In the genomic region with DNA sequence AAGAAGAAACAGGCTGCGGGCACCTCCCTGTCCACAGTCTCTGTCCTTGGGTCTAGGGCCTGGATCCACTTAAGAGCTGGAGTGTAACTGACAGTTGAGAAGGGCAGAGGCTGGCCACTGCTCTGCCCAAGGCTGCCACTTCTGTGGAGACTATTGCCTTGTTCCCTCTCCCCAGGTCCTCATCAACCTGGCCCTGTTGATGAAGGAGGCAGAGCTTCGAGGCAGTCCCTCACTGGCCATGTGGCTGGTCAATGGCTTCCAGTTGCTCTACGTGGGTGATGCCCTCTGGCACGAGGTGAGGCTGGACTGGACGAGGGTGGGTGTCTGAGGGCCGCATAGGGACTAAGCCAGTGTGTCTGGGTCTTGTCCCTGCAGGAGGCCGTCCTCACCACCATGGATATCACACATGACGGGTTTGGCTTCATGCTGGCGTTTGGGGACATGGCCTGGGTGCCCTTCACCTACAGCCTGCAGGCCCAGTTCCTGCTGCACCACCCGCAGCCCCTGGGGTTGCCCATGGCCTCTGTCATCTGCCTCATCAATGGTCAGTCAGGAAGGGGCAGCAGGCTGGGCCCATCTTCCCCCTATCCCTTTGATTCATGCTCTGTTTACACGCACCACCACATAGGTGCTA, we compare ENCODE assay signal across 13 cellular contexts. TPM values are rescaled to one million over a fixed set of nuclear protein-coding genes. Genes with fewer than 3 reads are reported as not detected.
DNase-seq lines count a peak whose midpoint lies in the region; ATAC-seq and TF ChIP-seq lines count a peak whose summit lies in the region.
"Had no signal": no experiment of that assay in that cellular context is flagged by ENCODE, and none has a peak within 500 bp of the region (broad histone marks: within the 10 kb centered on the region; RNA-seq: fewer than 3 reads in every experiment).

No MANE protein-coding gene starts in this region.

- no peaks in the 10 kb centered on the region for H3K27me3 Mint-ChIP-seq in activated CD8-positive, alpha-beta T cell treated with anti-CD3 and anti-CD28 coated beads, Interleukin-2, amount 10 ng/mL, durations not matched to agents 7 days and 5 days (ENCODE audit: low read depth)
- no peaks in the 10 kb centered on the region for H3K27me3 Mint-ChIP-seq in activated CD8-positive, alpha-beta T cell treated with anti-CD3 and anti-CD28 coated beads for 36 hours
- no peaks in the 10 kb centered on the region for H3K27me3 Mint-ChIP-seq in activated naive CD8-positive, alpha-beta T cell treated with anti-CD3 and anti-CD28 coated beads, Interleukin-2, amount 10 ng/mL, durations not matched to agents 7 days and 5 days
- peaks cover 14% of the 10 kb centered on the region for H3K27me3 Mint-ChIP-seq in neural crest cell (ENCODE audit: low read depth)

- H3K27ac Mint-ChIP-seq in activated CD8-positive, alpha-beta T cell treated with anti-CD3 and anti-CD28 coated beads, Interleukin-2, amount 10 ng/mL, durations not matched to agents 7 days and 5 days = peak overlapping the region; percentile 33
- H3K27ac Mint-ChIP-seq in activated CD8-positive, alpha-beta T cell treated with anti-CD3 and anti-CD28 coated beads for 36 hours = no peak overlapping the region
- H3K27ac Mint-ChIP-seq in activated naive CD8-positive, alpha-beta T cell treated with anti-CD3 and anti-CD28 coated beads, Interleukin-2, amount 10 ng/mL, durations not matched to agents 7 days and 5 days = peak overlapping the region; percentile 91
- no peak overlapping the region for H3K27ac Mint-ChIP-seq in neural crest cell (ENCODE audit: unreplicated experiment)

- no peak for ATAC-seq in activated CD8-positive, alpha-beta T cell treated with anti-CD3 and anti-CD28 coated beads, Interleukin-2, amount 10 ng/mL, durations not matched to agents 7 days and 5 days
- ATAC-seq in activated CD8-positive, alpha-beta T cell treated with anti-CD3 and anti-CD28 coated beads for 36 hours = no peak
- no peak for ATAC-seq in activated naive CD8-positive, alpha-beta T cell treated with anti-CD3 and anti-CD28 coated beads, Interleukin-2, amount 10 ng/mL, durations not matched to agents 7 days and 5 days (ENCODE audit: low read depth)
- ATAC-seq in GM21717 (IDR thresholded peaks at IDR 0.05; ENCODE audit: unreplicated experiment) = no peak
- ATAC-seq: upper lobe of right lung had no signal

- no peak for DNase-seq in activated CD8-positive, alpha-beta T cell treated with anti-CD3 and anti-CD28 coated beads, Interleukin-2, amount 10 ng/mL, durations not matched to agents 7 days and 5 days
- DNase-seq in activated CD8-positive, alpha-beta T cell treated with anti-CD3 and anti-CD28 coated beads for 36 hours = no peak
- DNase-seq in activated naive CD8-positive, alpha-beta T cell treated with anti-CD3 and anti-CD28 coated beads, Interleukin-2, amount 10 ng/mL, durations not matched to agents 7 days and 5 days = no peak
- no peak for DNase-seq in neural crest cell (ENCODE audit: low read depth, low spot score)
- no peak for DNase-seq in occipital lobe (lab: John Stamatoyannopoulos, UW)
- DNase-seq: activated CD8-positive, alpha-beta memory T cell treated with anti-CD3 and anti-CD28 coated beads, Interleukin-2, amount 50 U/mL, for 4 hours; anterior cingulate cortex; dorsolateral prefrontal cortex; MG63; NK-92 treated with Interleukin-12 subunit alpha and Interleukin-12 subunit beta, amount 100 ng/mL, for 24 hours; SIG-M5; upper lobe of right lung had no signal

- H3K4me1 Mint-ChIP-seq in activated CD8-positive, alpha-beta T cell treated with anti-CD3 and anti-CD28 coated beads, Interleukin-2, amount 10 ng/mL, durations not matched to agents 7 days and 5 days (ENCODE audit: low read depth) = peaks cover 65% of the 10 kb centered on the region
- peaks cover 53% of the 10 kb centered on the region for H3K4me1 Mint-ChIP-seq in activated CD8-positive, alpha-beta T cell treated with anti-CD3 and anti-CD28 coated beads for 36 hours (ENCODE audit: low read depth)
- peaks cover 39% of the 10 kb centered on the region for H3K4me1 Mint-ChIP-seq in activated naive CD8-positive, alpha-beta T cell treated with anti-CD3 and anti-CD28 coated beads, Interleukin-2, amount 10 ng/mL, durations not matched to agents 7 days and 5 days
- H3K4me1 Mint-ChIP-seq in neural crest cell = peaks cover 46% of the 10 kb centered on the region

- peaks cover 35% of the 10 kb centered on the region for H3K36me3 Mint-ChIP-seq in activated CD8-positive, alpha-beta T cell treated with anti-CD3 and anti-CD28 coated beads, Interleukin-2, amount 10 ng/mL, durations not matched to agents 7 days and 5 days (ENCODE audit: low read depth)
- H3K36me3 Mint-ChIP-seq in activated CD8-positive, alpha-beta T cell treated with anti-CD3 and anti-CD28 coated beads for 36 hours (ENCODE audit: low read depth) = peaks cover 35% of the 10 kb centered on the region
- H3K36me3 Mint-ChIP-seq in activated naive CD8-positive, alpha-beta T cell treated with anti-CD3 and anti-CD28 coated beads, Interleukin-2, amount 10 ng/mL, durations not matched to agents 7 days and 5 days = peaks cover 12% of the 10 kb centered on the region
- H3K36me3 Mint-ChIP-seq in neural crest cell (ENCODE audit: low read depth) = peaks cover 6% of the 10 kb centered on the region

- no peak overlapping the region for H3K4me3 Mint-ChIP-seq in activated CD8-positive, alpha-beta T cell treated with anti-CD3 and anti-CD28 coated beads, Interleukin-2, amount 10 ng/mL, durations not matched to agents 7 days and 5 days
- H3K4me3 Mint-ChIP-seq in activated CD8-positive, alpha-beta T cell treated with anti-CD3 and anti-CD28 coated beads for 36 hours = no peak overlapping the region
- H3K4me3 Mint-ChIP-seq in activated naive CD8-positive, alpha-beta T cell treated with anti-CD3 and anti-CD28 coated beads, Interleukin-2, amount 10 ng/mL, durations not matched to agents 7 days and 5 days = no peak overlapping the region
- peak overlapping the region; percentile 99 for H3K4me3 Mint-ChIP-seq in neural crest cell

- intact Hi-C loops in activated CD8-positive, alpha-beta T cell treated with anti-CD3 and anti-CD28 coated beads for 36 hours (cut with micrococcal nuclease) = loop anchor here (10.0 kb wide), 1 partner anchor 100 kb away; a partner anchor contains a TSS

- TF ChIP-seq CTCF in activated CD8-positive, alpha-beta T cell treated with anti-CD3 and anti-CD28 coated beads for 36 hours (IDR thresholded peaks at IDR 0.05) = no peak
- TF ChIP-seq CTCF in neural crest cell (conservative IDR thresholded peaks at IDR 0.05) = no peak

- POLR2A ChIA-PET in activated CD8-positive, alpha-beta T cell treated with anti-CD3 and anti-CD28 coated beads, Interleukin-2, amount 10 ng/mL, durations not matched to agents 7 days and 5 days (lab: Charles Lee) = interaction anchor here (3.4 kb wide), 1 partner anchor 18 kb away, joined by 14 read pairs; a partner anchor contains a TSS
- POLR2A ChIA-PET in activated CD8-positive, alpha-beta T cell treated with anti-CD3 and anti-CD28 coated beads for 36 hours (lab: Charles Lee) = interaction anchor here (0.7 to 16.2 kb wide), 6 partner anchors 19 to 304 kb away, joined by 3 to 294 read pairs (median 5); a partner anchor contains a TSS
- POLR2A ChIA-PET in activated naive CD8-positive, alpha-beta T cell treated with anti-CD3 and anti-CD28 coated beads, Interleukin-2, amount 10 ng/mL, durations not matched to agents 7 days and 5 days (lab: Charles Lee) = no interaction called here

- no peaks in the 10 kb centered on the region for H3K9me3 Mint-ChIP-seq in activated CD8-positive, alpha-beta T cell treated with anti-CD3 and anti-CD28 coated beads, Interleukin-2, amount 10 ng/mL, durations not matched to agents 7 days and 5 days (ENCODE audit: insufficient read depth)
- H3K9me3 Mint-ChIP-seq in activated CD8-positive, alpha-beta T cell treated with anti-CD3 and anti-CD28 coated beads for 36 hours = no peaks in the 10 kb centered on the region
- no peaks in the 10 kb centered on the region for H3K9me3 Mint-ChIP-seq in activated naive CD8-positive, alpha-beta T cell treated with anti-CD3 and anti-CD28 coated beads, Interleukin-2, amount 10 ng/mL, durations not matched to agents 7 days and 5 days
- H3K9me3 Mint-ChIP-seq in neural crest cell = no peaks in the 10 kb centered on the region

- CTCF ChIA-PET in activated CD8-positive, alpha-beta T cell treated with anti-CD3 and anti-CD28 coated beads, Interleukin-2, amount 10 ng/mL, durations not matched to agents 7 days and 5 days (lab: Charles Lee) = interaction anchor here (0.7 to 5.2 kb wide), 3 partner anchors 18 to 267 kb away, joined by 3 to 117 read pairs (median 27); a partner anchor contains a TSS
- CTCF ChIA-PET in activated CD8-positive, alpha-beta T cell treated with anti-CD3 and anti-CD28 coated beads for 36 hours (lab: Charles Lee) = interaction anchor here (0.7 to 7.6 kb wide), 3 partner anchors 15 to 384 kb away, joined by 3 to 115 read pairs (median 45); a partner anchor contains a TSS

RNA-seq across cellular contexts. Expression of a gene that starts 2.8 kb away (rescaled TPM):
- 10 to 100 TPM; 11.6 to 12.4 TPM for total RNA-seq in activated CD8-positive, alpha-beta T cell treated with anti-CD3 and anti-CD28 coated beads, Interleukin-2, amount 10 ng/mL, durations not matched to agents 7 days and 5 days
- total RNA-seq in activated CD8-positive, alpha-beta T cell treated with anti-CD3 and anti-CD28 coated beads for 36 hours = 10 to 100 TPM; 11.5 to 12.7 TPM
- total RNA-seq in activated naive CD8-positive, alpha-beta T cell treated with anti-CD3 and anti-CD28 coated beads, Interleukin-2, amount 10 ng/mL, durations not matched to agents 7 days and 5 days = 10 to 100 TPM; 11.1 to 11.9 TPM
- total RNA-seq in neural crest cell = 8.0 and 8.3 TPM in 2 replicates
- 4.7 TPM for total RNA-seq in occipital lobe

RNA-seq across cellular contexts. Expression of a gene that starts 3.0 kb away (rescaled TPM):
- 10 to 100 TPM; 25.3 to 26.1 TPM for total RNA-seq in activated CD8-positive, alpha-beta T cell treated with anti-CD3 and anti-CD28 coated beads, Interleukin-2, amount 10 ng/mL, durations not matched to agents 7 days and 5 days
- 10 to 100 TPM; 12.4 to 17.5 TPM for total RNA-seq in activated CD8-positive, alpha-beta T cell treated with anti-CD3 and anti-CD28 coated beads for 36 hours
- total RNA-seq in activated naive CD8-positive, alpha-beta T cell treated with anti-CD3 and anti-CD28 coated beads, Interleukin-2, amount 10 ng/mL, durations not matched to agents 7 days and 5 days = 10 to 100 TPM; 26.1 to 26.2 TPM
- total RNA-seq in neural crest cell (102 and 104 TPM in 2 replicates), occipital lobe (54.3 TPM)

RNA-seq across cellular contexts. Expression of a gene that starts 7.3 kb away (rescaled TPM):
- total RNA-seq in activated CD8-positive, alpha-beta T cell treated with anti-CD3 and anti-CD28 coated beads, Interleukin-2, amount 10 ng/mL, durations not matched to agents 7 days and 5 days = 1,000 to 10,000 TPM in 1 of 2 experiments, 100 to 1,000 TPM in 1; 986 to 1,038 TPM
- 1,000 to 10,000 TPM; 1,112 to 1,137 TPM for total RNA-seq in activated CD8-positive, alpha-beta T cell treated with anti-CD3 and anti-CD28 coated beads for 36 hours
- total RNA-seq in activated naive CD8-positive, alpha-beta T cell treated with anti-CD3 and anti-CD28 coated beads, Interleukin-2, amount 10 ng/mL, durations not matched to agents 7 days and 5 days = 1,000 to 10,000 TPM; 1,110 to 1,162 TPM
- total RNA-seq in neural crest cell (697 and 738 TPM in 2 replicates), occipital lobe (180 TPM)

RNA-seq across cellular contexts. Expression of a gene that starts 7.5 kb away (rescaled TPM):
- 10 to 100 TPM; 47.3 to 51.1 TPM for total RNA-seq in activated CD8-positive, alpha-beta T cell treated with anti-CD3 and anti-CD28 coated beads, Interleukin-2, amount 10 ng/mL, durations not matched to agents 7 days and 5 days
- 10 to 100 TPM; 48.7 to 53.4 TPM for total RNA-seq in activated CD8-positive, alpha-beta T cell treated with anti-CD3 and anti-CD28 coated beads for 36 hours
- total RNA-seq in activated naive CD8-positive, alpha-beta T cell treated with anti-CD3 and anti-CD28 coated beads, Interleukin-2, amount 10 ng/mL, durations not matched to agents 7 days and 5 days = 10 to 100 TPM; 50.7 to 53.6 TPM
- total RNA-seq in neural crest cell (50.3 and 59.3 TPM in 2 replicates), occipital lobe (26.4 TPM)

RNA-seq across cellular contexts. Expression of a gene that starts 18.6 kb away (rescaled TPM):
- 100 to 1,000 TPM; 116 to 131 TPM for total RNA-seq in activated CD8-positive, alpha-beta T cell treated with anti-CD3 and anti-CD28 coated beads, Interleukin-2, amount 10 ng/mL, durations not matched to agents 7 days and 5 days
- total RNA-seq in activated CD8-positive, alpha-beta T cell treated with anti-CD3 and anti-CD28 coated beads for 36 hours = 100 to 1,000 TPM; 103 TPM
- 100 to 1,000 TPM; 130 to 138 TPM for total RNA-seq in activated naive CD8-positive, alpha-beta T cell treated with anti-CD3 and anti-CD28 coated beads, Interleukin-2, amount 10 ng/mL, durations not matched to agents 7 days and 5 days
- total RNA-seq in neural crest cell (76.5 and 94.3 TPM in 2 replicates), occipital lobe (215 TPM)

Comparison
In these comparisons a context has a peak if more than half of its experiments do, and no peak if none do; other contexts are left out.
1. H3K27ac Mint-ChIP-seq: peak in activated CD8-positive, alpha-beta T cell treated with anti-CD3 and anti-CD28 coated beads, Interleukin-2, amount 10 ng/mL, durations not matched to agents 7 days and 5 days (single experiment) and activated naive CD8-positive, alpha-beta T cell treated with anti-CD3 and anti-CD28 coated beads, Interleukin-2, amount 10 ng/mL, durations not matched to agents 7 days and 5 days (single experiment); none in activated CD8-positive, alpha-beta T cell treated with anti-CD3 and anti-CD28 coated beads for 36 hours (single experiment) and neural crest cell (single experiment).